In the genomic region with DNA sequence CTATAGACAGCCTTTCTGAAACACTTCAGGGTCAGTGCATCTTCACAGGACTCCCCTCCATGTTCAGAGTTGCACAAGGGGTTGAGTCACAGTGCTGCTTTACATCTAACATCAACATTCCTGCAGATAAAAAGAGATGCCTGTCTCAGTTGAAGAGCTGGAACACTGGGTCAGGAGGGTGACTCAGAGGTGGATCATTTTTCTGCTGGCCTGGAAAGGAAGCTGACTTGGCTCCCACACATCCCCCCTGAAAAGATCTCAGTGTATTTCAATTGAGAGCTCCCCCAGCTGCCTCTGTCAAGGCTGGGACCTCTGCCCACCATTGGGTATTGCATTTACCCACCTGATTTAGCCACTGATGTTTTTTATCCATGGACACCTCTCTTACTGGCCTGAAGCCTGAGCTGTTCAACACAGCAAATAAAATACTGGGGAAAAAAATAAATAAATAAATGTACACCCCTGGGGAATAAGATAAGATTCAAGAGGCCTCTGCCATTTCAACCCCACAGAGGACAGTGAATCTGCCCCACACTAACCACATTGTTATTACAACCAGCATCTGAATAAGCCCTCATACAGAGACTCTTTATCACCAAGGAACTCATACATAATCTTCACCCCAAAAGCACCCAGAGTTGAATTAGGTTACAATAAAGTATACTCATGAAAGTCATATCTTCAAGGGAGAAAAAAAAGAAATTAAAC, we compare ENCODE assay signal across 10 cellular contexts.
DNase-seq lines count a peak whose midpoint lies in the region; ATAC-seq lines count a peak whose summit lies in the region.
"Had no signal": no experiment of that assay in that cellular context is flagged by ENCODE, and none has a peak within 500 bp of the region (broad histone marks: within the 10 kb centered on the region; RNA-seq: fewer than 3 reads in every experiment).

No MANE protein-coding gene starts in this region.

- ATAC-seq in GM18907 (IDR thresholded peaks at IDR 0.05; ENCODE audit: unreplicated experiment): no peak
- no peak for ATAC-seq in GM21367 (IDR thresholded peaks at IDR 0.05; ENCODE audit: unreplicated experiment)

- peak; percentile 94 for DNase-seq in ACHN
- DNase-seq in Kasumi-1 (lab: John Stamatoyannopoulos, UW): peak; percentile 15 to 45
- DNase-seq in caudate nucleus (lab: John Stamatoyannopoulos, UW): no peak
- DNase-seq in kidney tubule cell (ENCODE audit: low spot score): peak; percentile 96
- DNase-seq in NCI-H1092 treated with DMSO at 0.1 percent for 48 hours (lab: John Stamatoyannopoulos, UW): no peak
- no peak for DNase-seq in NCI-H446 treated with DMSO at 0.1 percent for 48 hours (lab: John Stamatoyannopoulos, UW)
- DNase-seq: activated naive CD4-positive, alpha-beta T cell treated with anti-CD3 and anti-CD28 coated beads, Interleukin-2, amount 50 U/mL, for 16 hours; C1 segment of cervical spinal cord had no signal

- in situ Hi-C loops in ACHN (cut with HindIII; ENCODE audit: low pct_ligation_motif_present, low pct_unique_long_range_greater_than_20kb, low sequenced_read_pairs): no loop called here

- H3K27ac ChIP-seq in caudate nucleus (ENCODE audit: low read depth, low read length): peak overlapping the region; percentile 19

Comparison
In these comparisons a context has a peak if more than half of its experiments do, and no peak if none do; other contexts are left out.
1. DNase-seq: peak in ACHN (single experiment), Kasumi-1 (2 of 2) and kidney tubule cell (single experiment); none in caudate nucleus (0 of 61), NCI-H1092 treated with DMSO at 0.1 percent for 48 hours (single experiment) and NCI-H446 treated with DMSO at 0.1 percent for 48 hours (single experiment).